11 cellular contexts compared by ENCODE assay signal in genomic region chr16:57285379-57285778, GRCh38. TPM values are rescaled to one million over a fixed set of nuclear protein-coding genes. Genes with fewer than 3 reads are reported as not detected.
DNase-seq lines count a peak whose midpoint lies in the region; ATAC-seq, FAIRE-seq and TF ChIP-seq lines count a peak whose summit lies in the region.
"Had no signal": no experiment of that assay in that cellular context is flagged by ENCODE, and none has a peak within 500 bp of the region (broad histone marks: within the 10 kb centered on the region; RNA-seq: fewer than 3 reads in every experiment).

No MANE protein-coding gene starts in this region.

- no peaks in the 10 kb centered on the region for H3K27me3 ChIP-seq in CD4-positive, alpha-beta memory T cell (ENCODE audit: insufficient read depth, low read length)
- H3K27me3 ChIP-seq in HAP-1 (ENCODE audit: low read depth) = no peaks in the 10 kb centered on the region
- H3K27me3 ChIP-seq in GM12878 (replicated peaks in 1 of 2; ENCODE audit: control insufficient read depth in 2 of 2, insufficient read depth in 2 of 2, low read length in 1 of 2) = peaks cover 2 to 8% of the 10 kb centered on the region in 2 experiments; a peak in 2 of 4 replicates
- peaks cover 0 to 29% of the 10 kb centered on the region in 2 donors for H3K27me3 ChIP-seq in tibial artery
- H3K27me3 ChIP-seq: body of pancreas had no signal

- peaks cover 10 to 32% (median 17%) of the 10 kb centered on the region in 4 donors for H3K4me1 Mint-ChIP-seq in CD4-positive, alpha-beta memory T cell
- peaks cover 0 to 6% of the 10 kb centered on the region in 2 donors for H3K4me1 Mint-ChIP-seq in natural killer cell treated with Interleukin-12 subunit alpha and Interleukin-12 subunit beta and Interleukin-15 and Interleukin-18, amount 100 ng/mL, for 72 hours (ENCODE audit: low read depth in 2 of 2)

- H3K9me3 ChIP-seq in CD4-positive, alpha-beta memory T cell (ENCODE audit: control insufficient read depth in 1 of 2, low read length in 2 of 2) = no peaks in the 10 kb centered on the region
- H3K9me3 ChIP-seq in HAP-1 (no peaks in the 10 kb centered on the region), GM12878 (replicated peaks; ENCODE audit: control insufficient read depth, insufficient read depth, low read length) (no peaks in the 10 kb centered on the region), tibial artery (no peaks in the 10 kb centered on the region)
- H3K9me3 ChIP-seq: body of pancreas, heart left ventricle, stomach had no signal

- H3K79me2 ChIP-seq in GM12878 (ENCODE audit: control insufficient read depth, insufficient read depth, low read length) = no peaks in the 10 kb centered on the region

- intact Hi-C loops in CD4-positive, alpha-beta memory T cell (cut with micrococcal nuclease) = no loop called here
- intact Hi-C loops in GM12878 (cut with micrococcal nuclease; ENCODE audit: unreplicated experiment) (loop anchor here (2.0 kb wide), 1 partner anchor 41 kb away; the partner anchor contains the start of gene ARL2BP), tibial artery (cut with DNase I; ENCODE audit: low total_unique reads) (loop anchor here (5.0 kb wide), 1 partner anchor 198 kb away; no protein-coding TSS in a partner anchor)

- H3K4me1 ChIP-seq in CD4-positive, alpha-beta memory T cell (ENCODE audit: insufficient read depth, low read length) = peaks cover 21% of the 10 kb centered on the region
- H3K4me1 ChIP-seq in HAP-1 = peaks cover 12% of the 10 kb centered on the region
- peaks cover 18% of the 10 kb centered on the region for H3K4me1 ChIP-seq in GM12878 (ENCODE audit: control insufficient read depth, insufficient read depth, low read length)
- peaks cover 0 to 17% (median 13%) of the 10 kb centered on the region in 4 donors for H3K4me1 ChIP-seq in tibial artery

- no peak for DNase-seq in CD4-positive, alpha-beta memory T cell
- DNase-seq in HAP-1 (ENCODE audit: low spot score in 2 of 2) (no peak), GM12878 (ENCODE audit: low read depth, low spot score) (no peak), ACHN (no peak), tibial artery (no peak), NCI-H748 (lab: John Stamatoyannopoulos, UW; ENCODE audit: unreplicated experiment) (no peak)
- no peak for DNase-seq in natural killer cell treated with Interleukin-12 subunit alpha and Interleukin-12 subunit beta and Interleukin-15 and Interleukin-18, amount 100 ng/mL, for 72 hours (ENCODE audit: low spot score)
- DNase-seq: stomach had no signal

- SMC1A ChIA-PET in GM12878 (lab: Charles Lee; ENCODE audit: uncharacterized antibody, unreplicated experiment) = no interaction called here

- TF ChIP-seq EP300 in GM12878 (IDR thresholded peaks at IDR 0.05; ENCODE audit: borderline replicate concordance in 1 of 2, control insufficient read depth in 1 of 2, low read depth in 2 of 2, low read length in 2 of 2) = no peak

- H4K20me1 ChIP-seq in GM12878 (ENCODE audit: control insufficient read depth, insufficient read depth) = no peaks in the 10 kb centered on the region

- no peak for FAIRE-seq in GM12878 (lab: Jason Lieb, UNC)

- peaks cover 0 to under 1% (median 0%) of the 10 kb centered on the region in 8 donors for H3K9me3 Mint-ChIP-seq in CD4-positive, alpha-beta memory T cell
- no peaks in the 10 kb centered on the region for H3K9me3 Mint-ChIP-seq in natural killer cell treated with Interleukin-12 subunit alpha and Interleukin-12 subunit beta and Interleukin-15 and Interleukin-18, amount 100 ng/mL, for 72 hours

- peak overlapping the region in 1 of 2 donors; percentile 54 for H3K4me3 ChIP-seq in CD4-positive, alpha-beta memory T cell (ENCODE audit: low read length in 2 of 2)
- H3K4me3 ChIP-seq in HAP-1 (peak overlapping the region; percentile 65; the same call in 1 of the 2 replicates), GM12878 (no peak overlapping the region), tibial artery (no peak overlapping the region)

- RAD21 ChIA-PET in GM12878 (lab: Charles Lee; ENCODE audit: unreplicated experiment) = no interaction called here

- WGBS in GM12878 (ENCODE audit: insufficient coverage, insufficient replicate concordance, low lambda C conversion rate, missing lambda C conversion rate) = 65% methylated on average over 5 of the region's 5 CpGs

- CTCF ChIA-PET in CD4-positive, alpha-beta memory T cell (lab: Charles Lee; ENCODE audit: partially characterized antibody) = interaction anchor here (1.5 kb wide), 1 partner anchor 10 kb away, joined by 3 read pairs; no protein-coding TSS in a partner anchor
- CTCF ChIA-PET in GM12878 (lab: Yijun Ruan, JAX) = interaction anchor here (1.0 kb wide), 1 partner anchor 95 kb away, joined by 3 read pairs; no protein-coding TSS in a partner anchor

- H3K36me3 ChIP-seq in CD4-positive, alpha-beta memory T cell (ENCODE audit: insufficient read depth, low read length) = no peaks in the 10 kb centered on the region
- H3K36me3 ChIP-seq in HAP-1 (replicated peaks) (no peaks in the 10 kb centered on the region), GM12878 (ENCODE audit: control insufficient read depth in 2 of 2, insufficient read depth in 2 of 2, low read length in 1 of 2) (no peaks in the 10 kb centered on the region), tibial artery (no peaks in the 10 kb centered on the region)
- H3K36me3 ChIP-seq: heart left ventricle, stomach had no signal

- ATAC-seq in GM12878 = no peak
- ATAC-seq in natural killer cell treated with Interleukin-12 subunit alpha and Interleukin-12 subunit beta and Interleukin-15 and Interleukin-18, amount 100 ng/mL, for 72 hours = no peak

- H3K27ac ChIP-seq in CD4-positive, alpha-beta memory T cell (ENCODE audit: low read depth, low read length) = no peak overlapping the region
- H3K27ac ChIP-seq in GM12878 (ENCODE audit: control insufficient read depth, insufficient read depth) (no peak overlapping the region), tibial artery (no peak overlapping the region)
- H3K27ac ChIP-seq: HL-60 had no signal

- TF ChIP-seq POLR2A in GM12878 (IDR thresholded peaks at IDR 0.05; ENCODE audit: low read depth, low read length) = no peak

- no peak overlapping the region for H2AFZ ChIP-seq in GM12878 (ENCODE audit: control insufficient read depth, low read depth, low read length)

- TF ChIP-seq CTCF in GM12878 (IDR thresholded peaks at IDR 0.05 in 2 of 3, conservative IDR thresholded peaks at IDR 0.05 in 1 of 3; ENCODE audit: control insufficient read depth in 2 of 3, extremely low read depth in 1 of 3, insufficient read depth in 1 of 3, low read depth in 3 of 3, low read length in 3 of 3) (no peak), tibial artery (IDR thresholded peaks at IDR 0.05) (no peak)

- BruUV-seq in GM12878 (replicated peaks; lab: Mats Ljungman, UMichigan) = no TSS peak

- peak overlapping the region in 2 of 7 donors; percentile 13 to 18 for H3K27ac Mint-ChIP-seq in CD4-positive, alpha-beta memory T cell
- H3K27ac Mint-ChIP-seq in natural killer cell treated with Interleukin-12 subunit alpha and Interleukin-12 subunit beta and Interleukin-15 and Interleukin-18, amount 100 ng/mL, for 72 hours = no peak overlapping the region

- H3K4me2 ChIP-seq in GM12878 (ENCODE audit: control insufficient read depth, insufficient read depth) = peak overlapping the region; percentile 80

- H3K36me3 Mint-ChIP-seq in CD4-positive, alpha-beta memory T cell = no peaks in the 10 kb centered on the region
- H3K36me3 Mint-ChIP-seq in natural killer cell treated with Interleukin-12 subunit alpha and Interleukin-12 subunit beta and Interleukin-15 and Interleukin-18, amount 100 ng/mL, for 72 hours = no peaks in the 10 kb centered on the region

- peak overlapping the region; percentile 57 to 80 (median 66) for H3K4me3 Mint-ChIP-seq in CD4-positive, alpha-beta memory T cell
- peak overlapping the region; percentile 63 for H3K4me3 Mint-ChIP-seq in natural killer cell treated with Interleukin-12 subunit alpha and Interleukin-12 subunit beta and Interleukin-15 and Interleukin-18, amount 100 ng/mL, for 72 hours

- TF ChIP-seq RAD21 in GM12878 (IDR thresholded peaks at IDR 0.05; ENCODE audit: insufficient read depth, low read depth, low read length) = no peak

- POLR2A ChIA-PET in CD4-positive, alpha-beta memory T cell (lab: Charles Lee; ENCODE audit: partially characterized antibody) = interaction anchor here (0.6 to 1.8 kb wide), 3 partner anchors 14 to 177 kb away, joined by 3 to 5 read pairs (median 5); partner anchors contain the start of genes ARL2BP and POLR2C
- POLR2A ChIA-PET in GM12878 (lab: Charles Lee) = interaction anchor here (1.1 kb wide), 1 partner anchor 20 kb away, joined by 3 read pairs; no protein-coding TSS in a partner anchor

- peaks cover 7% of the 10 kb centered on the region in 2 donors for H3K27me3 Mint-ChIP-seq in CD4-positive, alpha-beta memory T cell
- peaks cover 26 to 34% of the 10 kb centered on the region in 2 donors for H3K27me3 Mint-ChIP-seq in natural killer cell treated with Interleukin-12 subunit alpha and Interleukin-12 subunit beta and Interleukin-15 and Interleukin-18, amount 100 ng/mL, for 72 hours

- in situ Hi-C loops in HAP-1 (cut with MboI; ENCODE audit: low sequenced_read_pairs) = no loop called here
- in situ Hi-C loops in GM12878 (cut with MboI) = no loop called here
- in situ Hi-C loops in ACHN (cut with HindIII; ENCODE audit: low pct_ligation_motif_present, low pct_unique_long_range_greater_than_20kb, low sequenced_read_pairs) = no loop called here

- H3K9ac ChIP-seq in GM12878 (ENCODE audit: control insufficient read depth, insufficient read depth, low read length) = no peak overlapping the region

RNA-seq across cellular contexts. Expression of gene PLLP, which starts 0.9 kb away (rescaled TPM):
- 1 to 10 TPM; 1.6 to 2.4 TPM for total RNA-seq in CD4-positive, alpha-beta memory T cell
- 1 to 10 TPM; 1.6 to 2.2 TPM for polyA plus RNA-seq in CD4-positive, alpha-beta memory T cell
- 1.3 and 1.8 TPM in 2 replicates for total RNA-seq in GM12878 (2013; cell fraction: nucleolus; rRNA removed)
- total RNA-seq in GM12878 (2014; rRNA removed) (0.65 and 0.79 TPM in 2 replicates), GM12878 (2014; rRNA removed; fragmentation: Illumina TruSeq; extraction: Trizol) (0.27 and 0.28 TPM in 2 replicates), GM12878 (2021) (0.77 and 1.3 TPM in 2 replicates)
- 0.75 TPM for polyA plus RNA-seq in GM12878 (2011; ENCODE audit: low read depth)
- polyA plus RNA-seq in GM12878 (2011; rRNA removed) (4.5 and 5.8 TPM in 2 replicates), GM12878 (2014; fragmentation: Illumina TruSeq; extraction: Trizol) (0.44 and 0.54 TPM in 2 replicates), GM12878 (2014; fragmentation: Nextera tagmentation; extraction: Ambion mirVana) (under 1 TPM; 0.23 to 0.49 TPM), GM12878 (2014; rRNA removed) (1.2 TPM in 2 replicates), GM12878 (2016; fragmentation: Nextera tagmentation; extraction: Ambion mirVana) (under 1 TPM; 0.21 to 0.88 TPM)
- 7.2 and 8.2 TPM in 2 replicates for polyA plus RNA-seq in GM12878 (2011; cell fraction: cytosol; rRNA removed)
- polyA plus RNA-seq in GM12878 (2011; cell fraction: nucleus; rRNA removed) = 2.8 and 4.8 TPM in 2 replicates
- polyA plus RNA-seq in GM12878 (2012) = 1.2 and 1.4 TPM in 2 replicates
- polyA minus RNA-seq in GM12878 (2011; rRNA and poly(A)+ RNA removed) = 2.9 and 3.6 TPM in 2 replicates
- polyA minus RNA-seq in GM12878 (2011; cell fraction: cytosol; rRNA and poly(A)+ RNA removed) = 0.94 and 1.6 TPM in 2 replicates
- polyA minus RNA-seq in GM12878 (2011; cell fraction: nucleus; rRNA and poly(A)+ RNA removed) = 1.1 and 1.6 TPM in 2 replicates
- total RNA-seq in natural killer cell treated with Interleukin-12 subunit alpha and Interleukin-12 subunit beta and Interleukin-15 and Interleukin-18, amount 100 ng/mL, for 72 hours = under 1 TPM in 1 of 2 donors, not detected in 1; 0.67 TPM

RNA-seq across cellular contexts. Expression of gene ARL2BP, which starts 40.3 kb away (rescaled TPM):
- total RNA-seq in CD4-positive, alpha-beta memory T cell = 10 to 100 TPM; 48.0 to 49.1 TPM
- 100 to 1,000 TPM; 130 to 181 TPM for polyA plus RNA-seq in CD4-positive, alpha-beta memory T cell
- total RNA-seq in GM12878 (2013; cell fraction: nucleolus; rRNA removed) = 9.4 and 9.6 TPM in 2 replicates
- total RNA-seq in GM12878 (2014; rRNA removed) (30.9 and 35.8 TPM in 2 replicates), GM12878 (2014; rRNA removed; fragmentation: Illumina TruSeq; extraction: Trizol) (26.3 and 27.4 TPM in 2 replicates), GM12878 (2021) (25.5 and 28.5 TPM in 2 replicates)
- polyA plus RNA-seq in GM12878 (2011; ENCODE audit: low read depth) = 17.5 TPM
- polyA plus RNA-seq in GM12878 (2011; rRNA removed) (51.1 and 56.6 TPM in 2 replicates), GM12878 (2014; fragmentation: Illumina TruSeq; extraction: Trizol) (33.6 and 35.5 TPM in 2 replicates), GM12878 (2014; fragmentation: Nextera tagmentation; extraction: Ambion mirVana) (10 to 100 TPM; 12.5 to 20.5 TPM), GM12878 (2014; rRNA removed) (21.7 and 23.9 TPM in 2 replicates), GM12878 (2016; fragmentation: Nextera tagmentation; extraction: Ambion mirVana) (10 to 100 TPM; 44.2 to 50.9 TPM)
- polyA plus RNA-seq in GM12878 (2011; cell fraction: cytosol; rRNA removed) = 35.3 and 41.2 TPM in 2 replicates
- polyA plus RNA-seq in GM12878 (2011; cell fraction: nucleus; rRNA removed) = 17.4 and 18.8 TPM in 2 replicates
- polyA plus RNA-seq in GM12878 (2012) = 19.1 and 21.0 TPM in 2 replicates
- 24.3 and 31.6 TPM in 2 replicates for polyA minus RNA-seq in GM12878 (2011; rRNA and poly(A)+ RNA removed)
- polyA minus RNA-seq in GM12878 (2011; cell fraction: cytosol; rRNA and poly(A)+ RNA removed) = 12.7 and 22.0 TPM in 2 replicates
- 5.2 and 6.2 TPM in 2 replicates for polyA minus RNA-seq in GM12878 (2011; cell fraction: nucleus; rRNA and poly(A)+ RNA removed)
- 10 to 100 TPM; 28.3 to 32.3 TPM for total RNA-seq in natural killer cell treated with Interleukin-12 subunit alpha and Interleukin-12 subunit beta and Interleukin-15 and Interleukin-18, amount 100 ng/mL, for 72 hours
